In the genomic region with DNA sequence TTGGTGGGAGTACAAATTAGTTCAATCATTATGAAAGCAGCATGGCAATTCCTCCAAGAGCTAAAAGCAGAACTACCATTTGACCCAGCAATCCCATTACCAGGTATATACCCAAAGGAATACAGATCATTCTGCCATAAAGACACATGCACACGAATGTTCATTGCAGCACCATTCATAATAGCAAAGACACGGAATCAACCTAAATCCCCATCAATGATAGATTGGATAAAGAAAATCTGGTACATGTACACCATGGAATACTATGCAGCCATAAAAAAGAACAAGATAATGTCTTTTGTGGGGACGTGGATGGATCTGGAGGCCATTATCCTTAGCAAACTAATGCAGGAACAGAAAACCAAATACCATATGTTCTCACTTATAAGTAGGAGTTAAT, we compare ENCODE assay signal across 2 cellular contexts.
A peak's percentile ranks its signal among the peaks of the same experiment; 100 is the strongest.
DNase-seq lines count a peak whose midpoint lies in the region; ATAC-seq, FAIRE-seq and TF ChIP-seq lines count a peak whose summit lies in the region.
"Not testable (repeated sequence)": the region's sequence is repeated elsewhere in the genome, so short reads cannot be mapped to it uniquely, and the experiment has no call there.

No MANE protein-coding gene starts in this region.

- intact Hi-C loops in K562 (cut with micrococcal nuclease), result not testable (repeated sequence)

- not testable (repeated sequence) for ATAC-seq in A549, K562

- TF ChIP-seq EP300 in A549 (IDR thresholded peaks at IDR 0.05); K562 (IDR thresholded peaks at IDR 0.05; ENCODE audit: low read length): not testable (repeated sequence)

- in situ Hi-C loops in K562 (cut with MboI), result not testable (repeated sequence)

- POLR2A ChIA-PET in A549 (lab: Yijun Ruan, JAX); K562 (lab: Yijun Ruan, JAX): not testable (repeated sequence)

- not testable (repeated sequence) for H2AFZ ChIP-seq in K562 (ENCODE audit: low read depth, low read length)

- not testable (repeated sequence) for H3K9me3 ChIP-seq in A549; K562 (replicated peaks; ENCODE audit: control insufficient read depth, insufficient read depth, low read depth, low read length)

- TF ChIP-seq RAD21 in A549 (conservative IDR thresholded peaks at IDR 0.05 in 1 of 2, IDR thresholded peaks at IDR 0.05 in 1 of 2); K562 (CRISPR knock-in tag; conservative IDR thresholded peaks at IDR 0.05 in 1 of 2, IDR thresholded peaks at IDR 0.05 in 1 of 2): not testable (repeated sequence)

- not testable (repeated sequence) for TF ChIP-seq POLR2A in A549 (IDR thresholded peaks at IDR 0.05; ENCODE audit: low read length); K562 (conservative IDR thresholded peaks at IDR 0.05)

- not testable (repeated sequence) for H3K36me3 ChIP-seq in K562 (ENCODE audit: control insufficient read depth, insufficient read depth, low read length)

- not testable (repeated sequence) for H3K27me3 ChIP-seq in K562 (ENCODE audit: control insufficient read depth in 2 of 2, insufficient read depth in 2 of 2, low read length in 2 of 2)

- WGBS in A549 (ENCODE audit: missing lambda C conversion rate), result 49% methylated on average over 3 of the region's 3 CpGs
- 0% methylated on average over 3 of the region's 3 CpGs for WGBS in K562 (ENCODE audit: insufficient coverage, low coverage, missing lambda C conversion rate)

- FAIRE-seq in A549 (lab: Jason Lieb, UNC); K562 (lab: Jason Lieb, UNC): not testable (repeated sequence)

- not testable (repeated sequence) for H3K27ac ChIP-seq in A549; K562 (ENCODE audit: extremely low read depth, low read depth, low read length)

- H3K4me1 ChIP-seq in A549, result peaks cover 12% of the 10 kb centered on the region; the same call in 2 of the 3 replicates
- not testable (repeated sequence) for H3K4me1 ChIP-seq in K562 (replicated peaks in 1 of 2; ENCODE audit: control insufficient read depth in 2 of 2, insufficient read depth in 2 of 2, low read length in 2 of 2)

- not testable (repeated sequence) for H3K79me2 ChIP-seq in K562 (ENCODE audit: control insufficient read depth, insufficient read depth, low read length)

- not testable (repeated sequence) for H3K9ac ChIP-seq in K562 (ENCODE audit: insufficient read depth in 1 of 2, low read depth in 2 of 2, low read length in 2 of 2)

- H3K4me2 ChIP-seq in A549; K562 (ENCODE audit: insufficient read depth, low read length): not testable (repeated sequence)

- CTCF ChIA-PET in A549 (lab: Yijun Ruan, JAX); K562 (lab: Yijun Ruan, JAX; ENCODE audit: low intra/inter-chr PET ratio): not testable (repeated sequence)

- not testable (repeated sequence) for DNase-seq in A549 (ENCODE audit: low read depth in 1 of 2, low spot score in 1 of 2); K562 (ENCODE audit: extremely low read depth in 1 of 4, low spot score in 3 of 4)

- not testable (repeated sequence) for H4K20me1 ChIP-seq in K562 (replicated peaks; ENCODE audit: control insufficient read depth, insufficient read depth, low read length)

- not testable (repeated sequence) for H3K9me1 ChIP-seq in K562 (ENCODE audit: control insufficient read depth, insufficient read depth, low read length)

- not testable (repeated sequence) for TF ChIP-seq CTCF in A549 (IDR thresholded peaks at IDR 0.05); K562 (IDR thresholded peaks at IDR 0.05 in 2 of 3, conservative IDR thresholded peaks at IDR 0.05 in 1 of 3; ENCODE audit: insufficient read depth in 2 of 3, low read depth in 1 of 3, low read length in 3 of 3)

- not testable (repeated sequence) for BruUV-seq in K562 (replicated peaks; lab: Mats Ljungman, UMichigan)

- not testable (repeated sequence) for H3K4me3 ChIP-seq in A549, K562

TF ChIP-seq in A549, 52 proteins besides CTCF, POLR2A, EP300 and RAD21:
- 0 out of 2 replicates have a peak, but pooled peaks have one; percentile 74 for TF ChIP-seq KDM1A (IDR thresholded peaks at IDR 0.05; ENCODE audit: low read depth)
- TF ChIP-seq HDAC2 (IDR thresholded peaks at IDR 0.05), result peak; percentile 57; the same call in 1 of the 2 replicates

TF ChIP-seq in K562, 482 proteins besides CTCF, POLR2A, EP300 and RAD21:
- TF ChIP-seq ZNF146 (CRISPR knock-in tag; IDR thresholded peaks at IDR 0.05; ENCODE audit: unreplicated experiment), result peak; percentile 12
